Comparison of ENCODE assay signal across 8 cellular contexts in the genomic region with DNA sequence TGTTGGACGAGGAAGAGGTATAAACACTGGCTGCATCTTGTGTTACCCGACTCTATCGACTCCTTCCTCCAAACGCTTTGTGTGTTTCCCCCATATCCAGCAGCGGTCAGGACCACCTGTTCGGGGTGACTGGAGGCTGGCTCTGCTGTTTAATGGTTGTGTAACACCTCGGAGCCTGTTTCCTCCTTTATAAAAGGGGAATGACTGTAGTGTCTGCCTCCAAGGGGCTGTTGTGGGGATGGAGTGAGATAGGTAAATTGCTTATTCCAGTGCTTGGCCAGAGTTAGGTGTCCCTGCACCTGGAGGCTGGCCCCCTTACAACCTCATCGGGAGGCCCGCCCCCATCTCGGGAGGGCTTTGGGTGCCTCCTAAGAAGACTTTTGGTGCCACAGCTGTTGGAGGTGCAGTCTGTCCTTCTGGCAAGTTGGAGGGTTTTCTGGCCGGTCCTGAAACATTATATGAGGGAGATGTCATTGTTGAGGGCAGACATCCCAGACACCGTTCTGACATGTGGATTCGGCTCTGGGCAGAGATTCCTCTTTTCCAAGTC. TPM values are rescaled to one million over a fixed set of nuclear protein-coding genes. Genes with fewer than 3 reads are reported as not detected.
DNase-seq lines count a peak whose midpoint lies in the region; ATAC-seq, FAIRE-seq and TF ChIP-seq lines count a peak whose summit lies in the region.

No MANE protein-coding gene starts in this region.

- peak overlapping the region; percentile 68 for H3K9ac ChIP-seq in HepG2 (ENCODE audit: insufficient read depth, low read depth, low read length)

- TF ChIP-seq CTCF in ascending aorta (IDR thresholded peaks at IDR 0.05) (no peak), HepG2 (CRISPR knock-in tag; IDR thresholded peaks at IDR 0.05) (no peak), thyroid gland (IDR thresholded peaks at IDR 0.05) (no peak)

- H3K9me3 Mint-ChIP-seq in CD4-positive, CD25-positive, alpha-beta regulatory T cell = peaks cover 0 to 1% (median 0%) of the 10 kb centered on the region in 7 donors

- POLR2A ChIA-PET in HepG2 (lab: Yijun Ruan, JAX) = interaction anchor here (0.6 to 3.9 kb wide), 5 partner anchors 8 to 34 kb away, joined by 3 to 27 read pairs (median 9); no protein-coding TSS in a partner anchor

- H3K36me3 ChIP-seq in CD4-positive, CD25-positive, alpha-beta regulatory T cell (ENCODE audit: control insufficient read depth, insufficient read depth, low read length) = peaks cover 3% of the 10 kb centered on the region
- H3K36me3 ChIP-seq in KOPT-K1 (ENCODE audit: insufficient read depth, low read length) = peaks cover 8% of the 10 kb centered on the region
- peaks cover 3 to 8% of the 10 kb centered on the region in 2 donors for H3K36me3 ChIP-seq in ascending aorta
- peaks cover 2 to 8% of the 10 kb centered on the region in 2 experiments; a peak in 4 of 5 replicates for H3K36me3 ChIP-seq in HepG2 (replicated peaks in 1 of 2; ENCODE audit: control insufficient read depth in 1 of 2, insufficient read depth in 2 of 2, low read length in 2 of 2)
- H3K36me3 ChIP-seq in thyroid gland = peaks cover 2 to 8% of the 10 kb centered on the region in 2 donors

- peaks cover 14% of the 10 kb centered on the region for H3K36me3 Mint-ChIP-seq in CD4-positive, CD25-positive, alpha-beta regulatory T cell

- peaks cover 17% of the 10 kb centered on the region for H4K20me1 ChIP-seq in HepG2 (ENCODE audit: insufficient read depth, low read length)

- in situ Hi-C loops in HepG2 (cut with HindIII; ENCODE audit: extremely low pct_ligation_motif_present, low pct_unique_long_range_greater_than_20kb) = no loop called here

- H2AFZ ChIP-seq in HepG2 (ENCODE audit: low read length) = no peak overlapping the region

- H3K4me3 Mint-ChIP-seq in CD4-positive, CD25-positive, alpha-beta regulatory T cell = peak overlapping the region; percentile 88 to 99 (median 98)

- no peak for ATAC-seq in CD4-positive, CD25-positive, alpha-beta regulatory T cell (ENCODE audit: low read depth in 2 of 2)
- ATAC-seq in HepG2 (peak; percentile 8; the same call in 2 of the 3 replicates), GM18873 (IDR thresholded peaks at IDR 0.05; ENCODE audit: low FRiP score, unreplicated experiment) (no peak)

- no peak for TF ChIP-seq RAD21 in HepG2 (CRISPR knock-in tag; IDR thresholded peaks at IDR 0.05)

- H3K27ac Mint-ChIP-seq in CD4-positive, CD25-positive, alpha-beta regulatory T cell = peak overlapping the region; percentile 92 to 97 (median 93)

- H3K4me1 ChIP-seq in CD4-positive, CD25-positive, alpha-beta regulatory T cell (ENCODE audit: control insufficient read depth, insufficient read depth, low read length, poor library complexity, severe bottlenecking) = peaks cover 48% of the 10 kb centered on the region
- H3K4me1 ChIP-seq in ascending aorta (peaks cover 10 to 26% of the 10 kb centered on the region in 2 donors), HepG2 (ENCODE audit: insufficient read depth, low read length) (peaks cover 58% of the 10 kb centered on the region), thyroid gland (peaks cover 32 to 39% of the 10 kb centered on the region in 2 donors)

- no TSS peak for BruUV-seq in HepG2 (replicated peaks; lab: Mats Ljungman, UMichigan)

- TF ChIP-seq POLR2A in HepG2 (IDR thresholded peaks at IDR 0.05; ENCODE audit: insufficient read depth in 1 of 2, low read depth in 2 of 2, low read length in 2 of 2) (no peak), thyroid gland (IDR thresholded peaks at IDR 0.05) (no peak)

- H3K4me3 ChIP-seq in CD4-positive, CD25-positive, alpha-beta regulatory T cell (ENCODE audit: low read depth, low read length) = peak overlapping the region; percentile 88
- peak overlapping the region; percentile 80 to 85 for H3K4me3 ChIP-seq in ascending aorta
- H3K4me3 ChIP-seq in HepG2 (replicated peaks in 1 of 3; ENCODE audit: insufficient read depth in 1 of 3, low read depth in 2 of 3, low read length in 3 of 3) = peak overlapping the region; percentile 56 to 74 (median 62)
- peak overlapping the region; percentile 48 to 80 (median 76) for H3K4me3 ChIP-seq in thyroid gland (replicated peaks in 1 of 3)

- FAIRE-seq in HepG2 (lab: Jason Lieb, UNC) = no peak
- FAIRE-seq in frontal cortex (lab: Jason Lieb, UNC) = no peak

- H3K4me1 Mint-ChIP-seq in CD4-positive, CD25-positive, alpha-beta regulatory T cell = peaks cover 7 to 56% (median 40%) of the 10 kb centered on the region in 4 donors

- no peaks in the 10 kb centered on the region for H3K27me3 ChIP-seq in CD4-positive, CD25-positive, alpha-beta regulatory T cell (ENCODE audit: control insufficient read depth, insufficient read depth, low read length)
- H3K27me3 ChIP-seq in ascending aorta (no peaks in the 10 kb centered on the region), HepG2 (ENCODE audit: control insufficient read depth in 1 of 2, insufficient read depth in 2 of 2, low read length in 2 of 2) (no peaks in the 10 kb centered on the region), thyroid gland (no peaks in the 10 kb centered on the region)

- DNase-seq in CD4-positive, CD25-positive, alpha-beta regulatory T cell = peak in 1 of 3 donors; percentile 31
- no peak for DNase-seq in ascending aorta (ENCODE audit: low spot score in 2 of 2)
- no peak for DNase-seq in HepG2 (ENCODE audit: low spot score)
- DNase-seq in thyroid gland = peak in 1 of 2 donors; percentile 33
- no peak for DNase-seq in HuH-7 (ENCODE audit: low spot score)
- no peak for DNase-seq in frontal cortex (ENCODE audit: low spot score in 2 of 2)

- TF ChIP-seq EP300 in HepG2 (IDR thresholded peaks at IDR 0.05; ENCODE audit: low read depth in 2 of 2, low read length in 2 of 2) (no peak), HepG2 (CRISPR knock-in tag; IDR thresholded peaks at IDR 0.05; ENCODE audit: borderline replicate concordance) (no peak)

- 3% methylated on average over 12 of the region's 13 CpGs for WGBS in HepG2 (ENCODE audit: low lambda C conversion rate)
- WGBS in thyroid gland, 2 donors = 6 to 11% methylated on average over 9 to 12 of the region's 13 CpGs

- CTCF ChIA-PET in HepG2 (lab: Yijun Ruan, JAX; ENCODE audit: low intra/inter-chr PET ratio, low total read pairs) = no interaction called here

- intact Hi-C loops in ascending aorta (cut with DNase I) = loop anchor here (2.0 kb wide), 1 partner anchor 25 kb away; no protein-coding TSS in a partner anchor
- intact Hi-C loops in HepG2 (cut with micrococcal nuclease; ENCODE audit: unreplicated experiment) = loop anchor here (5.0 kb wide), 1 partner anchor 1392 kb away; the partner anchor contains the start of gene MLEC
- intact Hi-C loops in thyroid gland (cut with DNase I) = no loop called here

- H3K9me3 ChIP-seq in CD4-positive, CD25-positive, alpha-beta regulatory T cell (ENCODE audit: control insufficient read depth in 2 of 2, low read length in 2 of 2) = no peaks in the 10 kb centered on the region
- H3K9me3 ChIP-seq in KOPT-K1 (ENCODE audit: insufficient read depth, low read length, poor library complexity, severe bottlenecking) (no peaks in the 10 kb centered on the region), ascending aorta (no peaks in the 10 kb centered on the region), HepG2 (ENCODE audit: low read length) (no peaks in the 10 kb centered on the region), thyroid gland (no peaks in the 10 kb centered on the region)

- peak overlapping the region; percentile 99 for H3K4me2 ChIP-seq in HepG2 (ENCODE audit: low read depth, low read length)

- H3K27me3 Mint-ChIP-seq in CD4-positive, CD25-positive, alpha-beta regulatory T cell = peaks cover 5% of the 10 kb centered on the region

- peak overlapping the region; percentile 73 for H3K27ac ChIP-seq in CD4-positive, CD25-positive, alpha-beta regulatory T cell (ENCODE audit: insufficient read depth, low read length, poor library complexity, severe bottlenecking)
- peak overlapping the region; percentile 87 for H3K27ac ChIP-seq in KOPT-K1 (ENCODE audit: low read depth, low read length, poor library complexity, severe bottlenecking)
- peak overlapping the region; percentile 75 to 79 for H3K27ac ChIP-seq in ascending aorta
- no peak overlapping the region for H3K27ac ChIP-seq in HepG2 (ENCODE audit: extremely low read length, insufficient read depth, low read length)
- H3K27ac ChIP-seq in thyroid gland = peak overlapping the region; percentile 73 to 83 (median 82)

- peaks cover 42% of the 10 kb centered on the region for H3K79me2 ChIP-seq in HepG2 (ENCODE audit: insufficient read depth, low read length)

RNA-seq across cellular contexts. Expression of gene MLXIP, which starts 1.1 kb away (rescaled TPM):
- 83.2 TPM for total RNA-seq in CD4-positive, CD25-positive, alpha-beta regulatory T cell
- 1 to 10 TPM; 5.0 to 7.9 (median 7.8) TPM for polyA plus RNA-seq in CD4-positive, CD25-positive, alpha-beta regulatory T cell
- 62.3 TPM for total RNA-seq in ascending aorta
- 4.4 and 5.3 TPM in 2 replicates for total RNA-seq in HepG2 (2016; rRNA removed; fragmentation: Illumina TruSeq; extraction: Trizol)
- total RNA-seq in HepG2 (2016; cell fraction: cytosol; rRNA removed; fragmentation: Illumina TruSeq; extraction: Trizol; ENCODE audit: low read depth) = 23.5 and 32.3 TPM in 2 replicates
- 4.0 and 6.0 TPM in 2 replicates for total RNA-seq in HepG2 (2016; cell fraction: insoluble cytoplasmic fraction; rRNA removed; fragmentation: Illumina TruSeq; extraction: Trizol)
- total RNA-seq in HepG2 (2016; cell fraction: membrane; rRNA removed; fragmentation: Illumina TruSeq; extraction: Trizol) = 9.3 and 10.6 TPM in 2 replicates
- 7.4 and 8.4 TPM in 2 replicates for total RNA-seq in HepG2 (2016; cell fraction: nucleus; rRNA removed; fragmentation: Illumina TruSeq; extraction: Trizol)
- 6.3 and 6.7 TPM in 2 replicates for polyA plus RNA-seq in HepG2 (2011; rRNA removed)
- polyA plus RNA-seq in HepG2 (2011; cell fraction: cytosol; rRNA removed) = 2.2 and 2.4 TPM in 2 replicates
- 25.4 and 79.6 TPM in 2 replicates for polyA plus RNA-seq in HepG2 (2011; cell fraction: nucleus; rRNA removed)
- 10.8 and 14.9 TPM in 2 replicates for polyA plus RNA-seq in HepG2 (2012)
- 8.7 and 8.8 TPM in 2 replicates for polyA plus RNA-seq in HepG2 (2016; cell fraction: cytosol; fragmentation: Illumina TruSeq; extraction: Trizol; ENCODE audit: low read depth)
- 6.2 and 10.8 TPM in 2 replicates for polyA plus RNA-seq in HepG2 (2016; cell fraction: insoluble cytoplasmic fraction; fragmentation: Illumina TruSeq; extraction: Trizol; ENCODE audit: low read depth)
- 12.2 and 13.1 TPM in 2 replicates for polyA plus RNA-seq in HepG2 (2016; cell fraction: membrane; fragmentation: Illumina TruSeq; extraction: Trizol; ENCODE audit: low read depth)
- 23.5 and 26.5 TPM in 2 replicates for polyA plus RNA-seq in HepG2 (2016; cell fraction: nucleus; fragmentation: Illumina TruSeq; extraction: Trizol; ENCODE audit: insufficient read depth, low read depth)
- 10.1 and 18.6 TPM in 2 replicates for polyA minus RNA-seq in HepG2 (2011; rRNA and poly(A)+ RNA removed; ENCODE audit: low replicate concordance)
- 6.0 and 7.2 TPM in 2 replicates for polyA minus RNA-seq in HepG2 (2011; cell fraction: cytosol; rRNA and poly(A)+ RNA removed)
- polyA minus RNA-seq in HepG2 (2011; cell fraction: nucleus; rRNA and poly(A)+ RNA removed) = 12.4 and 12.6 TPM in 2 replicates
- 10 to 100 TPM; 34.0 to 70.1 (median 46.2) TPM for total RNA-seq in thyroid gland
- total RNA-seq in frontal cortex = 6.9 TPM

RNA-seq across cellular contexts. Expression of gene BCL7A, which starts 57.9 kb away (rescaled TPM):
- 2.0 TPM for total RNA-seq in CD4-positive, CD25-positive, alpha-beta regulatory T cell
- polyA plus RNA-seq in CD4-positive, CD25-positive, alpha-beta regulatory T cell = under 1 TPM; 0.35 to 0.98 (median 0.53) TPM
- total RNA-seq in ascending aorta (3.2 TPM), HepG2 (2016; rRNA removed; fragmentation: Illumina TruSeq; extraction: Trizol) (6.2 and 6.3 TPM in 2 replicates), thyroid gland (10 to 100 TPM; 18.3 to 27.2 (median 22.7) TPM), frontal cortex (88.0 TPM)
- total RNA-seq in HepG2 (2016; cell fraction: cytosol; rRNA removed; fragmentation: Illumina TruSeq; extraction: Trizol; ENCODE audit: low read depth) = 2.2 TPM in 2 replicates
- total RNA-seq in HepG2 (2016; cell fraction: insoluble cytoplasmic fraction; rRNA removed; fragmentation: Illumina TruSeq; extraction: Trizol) = 6.1 and 6.8 TPM in 2 replicates
- 3.4 and 3.6 TPM in 2 replicates for total RNA-seq in HepG2 (2016; cell fraction: membrane; rRNA removed; fragmentation: Illumina TruSeq; extraction: Trizol)
- total RNA-seq in HepG2 (2016; cell fraction: nucleus; rRNA removed; fragmentation: Illumina TruSeq; extraction: Trizol) = 3.7 and 4.3 TPM in 2 replicates
- polyA plus RNA-seq in HepG2 (2011; rRNA removed) = 4.1 and 5.4 TPM in 2 replicates
- 4.0 and 4.8 TPM in 2 replicates for polyA plus RNA-seq in HepG2 (2011; cell fraction: cytosol; rRNA removed)
- 6.8 and 7.1 TPM in 2 replicates for polyA plus RNA-seq in HepG2 (2011; cell fraction: nucleus; rRNA removed)
- polyA plus RNA-seq in HepG2 (2012) = 2.4 and 5.0 TPM in 2 replicates
- polyA plus RNA-seq in HepG2 (2016; cell fraction: cytosol; fragmentation: Illumina TruSeq; extraction: Trizol; ENCODE audit: low read depth) = 0.48 and 0.57 TPM in 2 replicates
- polyA plus RNA-seq in HepG2 (2016; cell fraction: insoluble cytoplasmic fraction; fragmentation: Illumina TruSeq; extraction: Trizol; ENCODE audit: low read depth) = 5.6 and 7.4 TPM in 2 replicates
- polyA plus RNA-seq in HepG2 (2016; cell fraction: membrane; fragmentation: Illumina TruSeq; extraction: Trizol; ENCODE audit: low read depth) = 1.6 and 1.7 TPM in 2 replicates
- 7.0 and 8.7 TPM in 2 replicates for polyA plus RNA-seq in HepG2 (2016; cell fraction: nucleus; fragmentation: Illumina TruSeq; extraction: Trizol; ENCODE audit: insufficient read depth, low read depth)
- 5.1 and 5.3 TPM in 2 replicates for polyA minus RNA-seq in HepG2 (2011; rRNA and poly(A)+ RNA removed; ENCODE audit: low replicate concordance)
- 2.1 and 3.2 TPM in 2 replicates for polyA minus RNA-seq in HepG2 (2011; cell fraction: cytosol; rRNA and poly(A)+ RNA removed)
- polyA minus RNA-seq in HepG2 (2011; cell fraction: nucleus; rRNA and poly(A)+ RNA removed) = 3.6 TPM in 2 replicates
